In the genomic region with DNA sequence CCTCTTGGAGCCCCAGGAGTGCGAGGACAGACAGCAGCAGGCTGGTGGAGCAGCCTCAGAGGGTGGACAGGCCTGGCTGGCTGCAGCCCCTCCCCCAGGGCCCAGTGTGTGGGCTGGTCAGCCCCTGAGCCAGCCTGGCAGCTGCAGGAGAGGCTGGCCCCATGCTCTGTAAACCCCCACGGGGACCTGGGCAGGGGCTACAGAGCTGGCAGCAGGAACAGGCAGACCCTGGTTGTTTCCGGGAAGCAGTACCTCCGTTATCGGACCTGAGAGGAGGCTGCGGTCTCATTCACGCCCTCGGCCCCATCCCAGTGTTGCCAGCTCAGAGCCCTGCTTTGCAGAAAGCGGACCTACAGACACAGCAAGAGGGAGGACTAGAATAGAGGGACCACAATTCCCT, we compare ENCODE assay signal across 1 cellular context.
TF ChIP-seq lines count a peak whose summit lies in the region.

No MANE protein-coding gene starts in this region.

TF ChIP-seq in GM23338, 12 proteins besides CTCF, POLR2A, EP300 and RAD21 (continued from another document):
- TF ChIP-seq, protein P1, sequence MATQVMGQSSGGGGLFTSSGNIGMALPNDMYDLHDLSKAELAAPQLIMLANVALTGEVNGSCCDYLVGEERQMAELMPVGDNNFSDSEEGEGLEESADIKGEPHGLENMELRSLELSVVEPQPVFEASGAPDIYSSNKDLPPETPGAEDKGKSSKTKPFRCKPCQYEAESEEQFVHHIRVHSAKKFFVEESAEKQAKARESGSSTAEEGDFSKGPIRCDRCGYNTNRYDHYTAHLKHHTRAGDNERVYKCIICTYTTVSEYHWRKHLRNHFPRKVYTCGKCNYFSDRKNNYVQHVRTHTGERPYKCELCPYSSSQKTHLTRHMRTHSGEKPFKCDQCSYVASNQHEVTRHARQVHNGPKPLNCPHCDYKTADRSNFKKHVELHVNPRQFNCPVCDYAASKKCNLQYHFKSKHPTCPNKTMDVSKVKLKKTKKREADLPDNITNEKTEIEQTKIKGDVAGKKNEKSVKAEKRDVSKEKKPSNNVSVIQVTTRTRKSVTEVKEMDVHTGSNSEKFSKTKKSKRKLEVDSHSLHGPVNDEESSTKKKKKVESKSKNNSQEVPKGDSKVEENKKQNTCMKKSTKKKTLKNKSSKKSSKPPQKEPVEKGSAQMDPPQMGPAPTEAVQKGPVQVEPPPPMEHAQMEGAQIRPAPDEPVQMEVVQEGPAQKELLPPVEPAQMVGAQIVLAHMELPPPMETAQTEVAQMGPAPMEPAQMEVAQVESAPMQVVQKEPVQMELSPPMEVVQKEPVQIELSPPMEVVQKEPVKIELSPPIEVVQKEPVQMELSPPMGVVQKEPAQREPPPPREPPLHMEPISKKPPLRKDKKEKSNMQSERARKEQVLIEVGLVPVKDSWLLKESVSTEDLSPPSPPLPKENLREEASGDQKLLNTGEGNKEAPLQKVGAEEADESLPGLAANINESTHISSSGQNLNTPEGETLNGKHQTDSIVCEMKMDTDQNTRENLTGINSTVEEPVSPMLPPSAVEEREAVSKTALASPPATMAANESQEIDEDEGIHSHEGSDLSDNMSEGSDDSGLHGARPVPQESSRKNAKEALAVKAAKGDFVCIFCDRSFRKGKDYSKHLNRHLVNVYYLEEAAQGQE (IDR thresholded peaks at IDR 0.05; ENCODE audit: unreplicated experiment): no peak
- TF ChIP-seq ZNF114 (CRISPR knock-in tag; IDR thresholded peaks at IDR 0.05) (no peak), EZH2phosphoT487 (IDR thresholded peaks at IDR 0.05; ENCODE audit: unreplicated experiment) (no peak), ZNF331 (CRISPR knock-in tag; IDR thresholded peaks at IDR 0.05; ENCODE audit: low read depth) (no peak)
